Comparison of ENCODE assay signal across 1 cellular context in genomic region chr19:49807174-49807830, GRCh38.
TF ChIP-seq lines count a peak whose summit lies in the region.

No MANE protein-coding gene starts in this region.

TF ChIP-seq in HEK293T, 16 proteins besides CTCF, POLR2A, EP300 and RAD21 (continued from another document):
- TF ChIP-seq PKNOX1 (IDR thresholded peaks at IDR 0.05) (no peak), SP1 (IDR thresholded peaks at IDR 0.05) (no peak), TARDBP (IDR thresholded peaks at IDR 0.05) (no peak), FOXM1 (IDR thresholded peaks at IDR 0.05; ENCODE audit: borderline replicate concordance) (no peak), ARNT (IDR thresholded peaks at IDR 0.05) (no peak), NFRKB (IDR thresholded peaks at IDR 0.05) (no peak)
